2 cellular contexts compared by ENCODE assay signal in genomic region chr4:139622856-139623255, GRCh38.
TF ChIP-seq lines count a peak whose summit lies in the region.

No MANE protein-coding gene starts in this region.

TF ChIP-seq in neural cell, 6 proteins besides CTCF, POLR2A, EP300 and RAD21 (continued from another document):
- peak; percentile 67 for TF ChIP-seq REST (IDR thresholded peaks at IDR 0.05; ENCODE audit: borderline replicate concordance)

TF ChIP-seq in HepG2, 621 proteins besides CTCF, POLR2A, EP300 and RAD21 (continued from another document):
- no peak for TF ChIP-seq CERS6 (CRISPR knock-in tag; IDR thresholded peaks at IDR 0.05)
- TF ChIP-seq HOXA9 (CRISPR knock-in tag; IDR thresholded peaks at IDR 0.05; ENCODE audit: borderline replicate concordance) = no peak
- TF ChIP-seq ZNF12 (CRISPR knock-in tag; IDR thresholded peaks at IDR 0.05) = no peak
- no peak for TF ChIP-seq ZNF446 (CRISPR knock-in tag; IDR thresholded peaks at IDR 0.05)
- no peak for TF ChIP-seq MYC (CRISPR knock-in tag; IDR thresholded peaks at IDR 0.05; ENCODE audit: borderline replicate concordance)
- TF ChIP-seq SP5 (CRISPR knock-in tag; IDR thresholded peaks at IDR 0.05; ENCODE audit: borderline replicate concordance, low read depth) = no peak
- no peak for TF ChIP-seq NPAS2 (CRISPR knock-in tag; IDR thresholded peaks at IDR 0.05; ENCODE audit: borderline replicate concordance)
